Comparison of ENCODE assay signal across 18 cellular contexts in genomic region chr1:87129606-87130005, GRCh38.
A peak's percentile ranks its signal among the peaks of the same experiment; 100 is the strongest.
DNase-seq lines count a peak whose midpoint lies in the region; ATAC-seq and TF ChIP-seq lines count a peak whose summit lies in the region.
"Had no signal": no experiment of that assay in that cellular context is flagged by ENCODE, and none has a peak within 500 bp of the region (broad histone marks: within the 10 kb centered on the region; RNA-seq: fewer than 3 reads in every experiment).

No MANE protein-coding gene starts in this region.

- 89 to 98% methylated on average over 7 to 8 of the region's 8 CpGs for WGBS in endodermal cell (ENCODE audit: insufficient coverage in 1 of 2, insufficient read length in 1 of 2), 2 experiments

- peaks cover 64% of the 10 kb centered on the region for H3K27me3 Mint-ChIP-seq in endodermal cell (ENCODE audit: insufficient read depth)
- H3K27me3 Mint-ChIP-seq in activated CD8-positive, alpha-beta T cell treated with anti-CD3 and anti-CD28 coated beads for 36 hours: peaks cover 26% of the 10 kb centered on the region

- no peak for ATAC-seq in GM18498 (IDR thresholded peaks at IDR 0.05; ENCODE audit: unreplicated experiment)
- no peak for ATAC-seq in activated CD8-positive, alpha-beta T cell treated with anti-CD3 and anti-CD28 coated beads for 36 hours
- ATAC-seq in HG03025 (IDR thresholded peaks at IDR 0.05; ENCODE audit: low FRiP score, unreplicated experiment): no peak
- ATAC-seq: GM12878, natural killer cell had no signal

- H3K36me3 Mint-ChIP-seq in endodermal cell (ENCODE audit: low read depth): no peaks in the 10 kb centered on the region
- no peaks in the 10 kb centered on the region for H3K36me3 Mint-ChIP-seq in activated CD8-positive, alpha-beta T cell treated with anti-CD3 and anti-CD28 coated beads for 36 hours (ENCODE audit: low read depth)
- H3K36me3 Mint-ChIP-seq: natural killer cell had no signal

- CTCF ChIA-PET in activated CD8-positive, alpha-beta T cell treated with anti-CD3 and anti-CD28 coated beads for 36 hours (lab: Charles Lee): interaction anchor here (1.0 kb wide), 1 partner anchor 147 kb away, joined by 3 read pairs; no protein-coding TSS in a partner anchor

- intact Hi-C loops in activated CD8-positive, alpha-beta T cell treated with anti-CD3 and anti-CD28 coated beads for 36 hours (cut with micrococcal nuclease): loop anchor here (10.0 kb wide), 2 partner anchors 145 to 825 kb away; no protein-coding TSS in a partner anchor

- peaks cover 30% of the 10 kb centered on the region for H3K4me1 Mint-ChIP-seq in endodermal cell
- H3K4me1 Mint-ChIP-seq in activated CD8-positive, alpha-beta T cell treated with anti-CD3 and anti-CD28 coated beads for 36 hours (ENCODE audit: low read depth): peaks cover 10% of the 10 kb centered on the region

- no peak overlapping the region for H3K4me3 Mint-ChIP-seq in endodermal cell
- no peak overlapping the region for H3K4me3 Mint-ChIP-seq in activated CD8-positive, alpha-beta T cell treated with anti-CD3 and anti-CD28 coated beads for 36 hours
- H3K4me3 Mint-ChIP-seq: dendritic cell treated with granulocyte-macrophage colony-stimulating factor and Interleukin-4, amounts not matched to agents 40 ng/mL and 50 ng/mL, for 4 days; IgD-negative memory B cell; natural killer cell had no signal

- H3K4me1 ChIP-seq in endodermal cell (ENCODE audit: control insufficient read depth, insufficient read depth, low read length) (peaks cover 9% of the 10 kb centered on the region), skeletal muscle tissue (ENCODE audit: control insufficient read depth in 3 of 3, insufficient read depth in 3 of 3, low read length in 3 of 3) (peaks cover 9 to 11% (median 10%) of the 10 kb centered on the region in 3 donors)

- peaks cover 44% of the 10 kb centered on the region for H3K27me3 ChIP-seq in endodermal cell (ENCODE audit: control insufficient read depth, insufficient read depth, low read length, poor library complexity, severe bottlenecking)
- H3K27me3 ChIP-seq in skeletal muscle tissue (ENCODE audit: control insufficient read depth in 3 of 3, insufficient read depth in 3 of 3, low read length in 3 of 3): peaks cover 0 to 3% (median 0%) of the 10 kb centered on the region in 3 donors

- no peak overlapping the region for H3K27ac Mint-ChIP-seq in endodermal cell
- H3K27ac Mint-ChIP-seq in activated CD8-positive, alpha-beta T cell treated with anti-CD3 and anti-CD28 coated beads for 36 hours: no peak overlapping the region
- H3K27ac Mint-ChIP-seq: dendritic cell treated with granulocyte-macrophage colony-stimulating factor and Interleukin-4, amounts not matched to agents 40 ng/mL and 50 ng/mL, for 4 days; IgD-negative memory B cell; natural killer cell had no signal

- H3K27ac ChIP-seq in endodermal cell (ENCODE audit: low read depth, low read length): no peak overlapping the region
- peak overlapping the region; percentile 67 for H3K27ac ChIP-seq in skeletal muscle tissue (ENCODE audit: low read depth, low read length)

- H3K9me3 ChIP-seq in endodermal cell (ENCODE audit: control insufficient read depth, low read length): no peaks in the 10 kb centered on the region
- no peaks in the 10 kb centered on the region for H3K9me3 ChIP-seq in skeletal muscle tissue (ENCODE audit: control insufficient read depth in 3 of 3, low read length in 3 of 3)

- H3K9me3 Mint-ChIP-seq in endodermal cell: no peaks in the 10 kb centered on the region
- no peaks in the 10 kb centered on the region for H3K9me3 Mint-ChIP-seq in activated CD8-positive, alpha-beta T cell treated with anti-CD3 and anti-CD28 coated beads for 36 hours
- H3K9me3 Mint-ChIP-seq: dendritic cell treated with granulocyte-macrophage colony-stimulating factor and Interleukin-4, amounts not matched to agents 40 ng/mL and 50 ng/mL, for 4 days; IgD-negative memory B cell; natural killer cell had no signal

- H3K4me3 ChIP-seq in endodermal cell (ENCODE audit: low read length): no peak overlapping the region
- peak overlapping the region in 1 of 3 donors; percentile 32 for H3K4me3 ChIP-seq in skeletal muscle tissue (ENCODE audit: low read length in 3 of 3)
- H3K4me3 ChIP-seq: GM12878 had no signal

- H3K36me3 ChIP-seq in endodermal cell (ENCODE audit: control insufficient read depth, insufficient read depth, low read length) (no peaks in the 10 kb centered on the region), skeletal muscle tissue (ENCODE audit: control insufficient read depth in 3 of 3, insufficient read depth in 3 of 3, low read length in 3 of 3) (no peaks in the 10 kb centered on the region)

- POLR2A ChIA-PET in activated CD8-positive, alpha-beta T cell treated with anti-CD3 and anti-CD28 coated beads for 36 hours (lab: Charles Lee): no interaction called here

- DNase-seq in GM03348 (ENCODE audit: low spot score) (peak; percentile 47), endodermal cell (peak; percentile 31), left kidney (ENCODE audit: low read depth, low spot score) (peak; percentile 58), NCI-H146 (lab: John Stamatoyannopoulos, UW) (no peak)
- DNase-seq in activated CD8-positive, alpha-beta T cell treated with anti-CD3 and anti-CD28 coated beads for 36 hours: no peak
- DNase-seq: aorta; natural killer cell; NCI-H2171 treated with DMSO at 0.1 percent for 48 hours; NCI-H774; retina; stimulated activated CD4-positive, alpha-beta T cell treated with anti-CD3 and anti-CD28 coated beads, Interleukin-4, amount 100 ng/mL, for 1 hour; stimulated activated CD8-positive, alpha-beta memory T cell treated with anti-CD3 and anti-CD28 coated beads, Interleukin-4, amount 100 ng/mL, for 48 hours had no signal

- no peak for TF ChIP-seq CTCF in endodermal cell (conservative IDR thresholded peaks at IDR 0.05)
- TF ChIP-seq CTCF in activated CD8-positive, alpha-beta T cell treated with anti-CD3 and anti-CD28 coated beads for 36 hours (IDR thresholded peaks at IDR 0.05): no peak

- H3K9ac ChIP-seq in endodermal cell (ENCODE audit: extremely low read depth, low read length, poor library complexity, severe bottlenecking) (no peak overlapping the region), skeletal muscle tissue (ENCODE audit: low read depth in 1 of 3, low read length in 3 of 3) (peak overlapping the region; percentile 24 to 60 (median 27))

Comparison
In these comparisons a context has a peak if more than half of its experiments do, and no peak if none do; other contexts are left out.
1. DNase-seq: peak in GM03348 (single experiment), endodermal cell (single experiment) and left kidney (single experiment); none in NCI-H146 (single experiment) and activated CD8-positive, alpha-beta T cell treated with anti-CD3 and anti-CD28 coated beads for 36 hours (single experiment).